ENCODE assay signal across 1 cellular context in genomic region chr10:69801434-69802315, GRCh38.
TF ChIP-seq lines count a peak whose summit lies in the region.

Gene COL13A1, plus strand, starts transcription at chr10:69801906. Its CDS starts 518 bp downstream, at chr10:69802424.

TF ChIP-seq in HEK293, 187 proteins besides CTCF, POLR2A, EP300 and RAD21 (continued from another document and continues in another):
- TF ChIP-seq PRDM2 (tag by site-specific recombination; IDR thresholded peaks at IDR 0.05; ENCODE audit: borderline replicate concordance): no peak
- peak; percentile 92 for TF ChIP-seq ZNF513 (tag by site-specific recombination; IDR thresholded peaks at IDR 0.05)
- TF ChIP-seq ZNF571 (tag by site-specific recombination; IDR thresholded peaks at IDR 0.05): no peak
- TF ChIP-seq ZBTB10 (tag by site-specific recombination; IDR thresholded peaks at IDR 0.05): peak; percentile 76; the same call in 1 of the 2 replicates
- no peak for TF ChIP-seq ZNF239 (tag by site-specific recombination; IDR thresholded peaks at IDR 0.05)
- TF ChIP-seq ZNF610 (tag by site-specific recombination; IDR thresholded peaks at IDR 0.05; ENCODE audit: borderline replicate concordance): no peak
- no peak for TF ChIP-seq BCL6B (tag by site-specific recombination; IDR thresholded peaks at IDR 0.05)
- peak; percentile 88 for TF ChIP-seq ZXDB (tag by site-specific recombination; IDR thresholded peaks at IDR 0.05)
- no peak for TF ChIP-seq ZNF324 (tag by site-specific recombination; IDR thresholded peaks at IDR 0.05)
- no peak for TF ChIP-seq ZNF214 (tag by site-specific recombination; IDR thresholded peaks at IDR 0.05; ENCODE audit: borderline replicate concordance)
- no peak for TF ChIP-seq ZNF274 (IDR thresholded peaks at IDR 0.05; ENCODE audit: low read length)
- no peak for TF ChIP-seq ZNF274 (tag by site-specific recombination; IDR thresholded peaks at IDR 0.05; ENCODE audit: borderline replicate concordance)
- no peak for TF ChIP-seq AEBP2 (tag by site-specific recombination; IDR thresholded peaks at IDR 0.05; ENCODE audit: borderline replicate concordance)
- peak; percentile 73 for TF ChIP-seq ZNF692 (tag by site-specific recombination; IDR thresholded peaks at IDR 0.05)
- TF ChIP-seq HOXA7 (CRISPR knock-in tag; IDR thresholded peaks at IDR 0.05; ENCODE audit: borderline replicate concordance): no peak
- no peak for TF ChIP-seq ZNF837 (tag by site-specific recombination; IDR thresholded peaks at IDR 0.05)
- peak; percentile 75 for TF ChIP-seq SP7 (tag by site-specific recombination; IDR thresholded peaks at IDR 0.05)
- TF ChIP-seq ZNF121 (tag by site-specific recombination; IDR thresholded peaks at IDR 0.05): no peak
- TF ChIP-seq ZNF24 (tag by site-specific recombination; IDR thresholded peaks at IDR 0.05): no peak
- peak; percentile 95 for TF ChIP-seq GLIS1 (tag by site-specific recombination; IDR thresholded peaks at IDR 0.05)
- no peak for TF ChIP-seq ZNF248 (tag by site-specific recombination; IDR thresholded peaks at IDR 0.05)
- TF ChIP-seq ZNF76 (tag by site-specific recombination; IDR thresholded peaks at IDR 0.05; ENCODE audit: borderline replicate concordance, low read depth): peak; percentile 29
- no peak for TF ChIP-seq ZNF792 (tag by site-specific recombination; IDR thresholded peaks at IDR 0.05)
- TF ChIP-seq ZNF174 (tag by site-specific recombination; IDR thresholded peaks at IDR 0.05): no peak
- no peak for TF ChIP-seq ZNF449 (tag by site-specific recombination; IDR thresholded peaks at IDR 0.05)
- 0 out of 2 replicates have a peak, but pooled peaks have one; percentile 41 for TF ChIP-seq ZFP37 (tag by site-specific recombination; IDR thresholded peaks at IDR 0.05)
- TF ChIP-seq ZNF654 (tag by site-specific recombination; IDR thresholded peaks at IDR 0.05; ENCODE audit: low read depth): no peak
- peak; percentile 85 for TF ChIP-seq ZEB2 (tag by site-specific recombination; IDR thresholded peaks at IDR 0.05)
- TF ChIP-seq ZBTB7A (tag by site-specific recombination; IDR thresholded peaks at IDR 0.05; ENCODE audit: low read depth): no peak
- 0 out of 2 replicates have a peak, but pooled peaks have one; percentile 13 for TF ChIP-seq ZNF391 (tag by site-specific recombination; IDR thresholded peaks at IDR 0.05; ENCODE audit: borderline replicate concordance, low read depth)
- no peak for TF ChIP-seq ZNF664 (tag by site-specific recombination; IDR thresholded peaks at IDR 0.05)
- TF ChIP-seq ZNF768 (tag by site-specific recombination; IDR thresholded peaks at IDR 0.05): no peak
- TF ChIP-seq ZNF138 (tag by site-specific recombination; IDR thresholded peaks at IDR 0.05; ENCODE audit: borderline replicate concordance): no peak
- no peak for TF ChIP-seq ZNF302 (tag by site-specific recombination; IDR thresholded peaks at IDR 0.05; ENCODE audit: low read depth)
- TF ChIP-seq ZNF548 (tag by site-specific recombination; IDR thresholded peaks at IDR 0.05): no peak
- TF ChIP-seq ZFP69B (tag by site-specific recombination; IDR thresholded peaks at IDR 0.05): no peak; the same call in 1 of the 2 replicates
- no peak for TF ChIP-seq ZNF707 (tag by site-specific recombination; IDR thresholded peaks at IDR 0.05)
- TF ChIP-seq ZNF280C (tag by site-specific recombination; IDR thresholded peaks at IDR 0.05): no peak
- TF ChIP-seq BCL11A (tag by site-specific recombination; IDR thresholded peaks at IDR 0.05; ENCODE audit: low read depth): peak; percentile 66; the same call in 1 of the 2 replicates
- TF ChIP-seq ZNF423 (tag by site-specific recombination; IDR thresholded peaks at IDR 0.05): peak; percentile 88
- no peak for TF ChIP-seq ZNF791 (tag by site-specific recombination; IDR thresholded peaks at IDR 0.05)
- TF ChIP-seq ZNF623 (tag by site-specific recombination; IDR thresholded peaks at IDR 0.05): no peak
- no peak for TF ChIP-seq ZNF549 (tag by site-specific recombination; IDR thresholded peaks at IDR 0.05)
- TF ChIP-seq ZBTB17 (tag by site-specific recombination; IDR thresholded peaks at IDR 0.05): peak; percentile 67; the same call in 1 of the 2 replicates
